In the genomic region with DNA sequence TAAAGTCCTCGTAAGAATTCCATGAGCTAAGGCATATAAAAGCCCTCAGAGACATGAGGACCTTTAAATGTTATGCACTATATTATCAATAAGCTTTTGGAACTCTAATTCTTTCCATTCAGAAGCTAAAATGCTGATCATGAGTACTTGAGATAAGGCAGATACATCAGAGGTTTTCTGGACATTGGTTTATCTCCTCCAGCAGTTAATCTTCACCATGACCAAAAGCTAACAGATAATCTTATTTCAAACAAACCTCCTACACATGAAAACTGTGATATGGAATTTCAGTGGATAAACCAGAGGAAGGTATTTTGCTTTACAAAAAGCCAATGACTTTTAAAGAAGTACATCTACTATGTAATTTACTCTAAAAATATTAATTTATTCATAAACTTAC, we compare ENCODE assay signal across 22 cellular contexts.
"Had no signal": no experiment of that assay in that cellular context is flagged by ENCODE, and none has a peak within 500 bp of the region (broad histone marks: within the 10 kb centered on the region; RNA-seq: fewer than 3 reads in every experiment).

No MANE protein-coding gene starts in this region.

- FAIRE-seq: HTR-8/SVneo had no signal

- H3K27ac ChIP-seq: HL-60, RWPE1 had no signal

- H3K9ac ChIP-seq: SK-N-SH had no signal

- ATAC-seq: Panc1, PC-3 had no signal

- H3K9me3 ChIP-seq: SK-N-SH had no signal

- DNase-seq: KBM-7, NCI-H1092, NCI-H1105 treated with DMSO at 0.1 percent for 48 hours, NCI-H1417 treated with DMSO at 0.1 percent for 48 hours, NCI-H146, NCI-H1694 treated with DMSO at 0.1 percent for 48 hours, NCI-H1930, NCI-H2081, NCI-H2107, NCI-H2227 treated with DMSO at 0.1 percent for 48 hours, NCI-H446, NCI-H510A, NCI-H524 treated with DMSO at 0.1 percent for 48 hours, NCI-H69, NCI-H774, PC-3, SHP77, SK-N-SH had no signal
